Comparison of ENCODE assay signal across 24 cellular contexts in the genomic region with DNA sequence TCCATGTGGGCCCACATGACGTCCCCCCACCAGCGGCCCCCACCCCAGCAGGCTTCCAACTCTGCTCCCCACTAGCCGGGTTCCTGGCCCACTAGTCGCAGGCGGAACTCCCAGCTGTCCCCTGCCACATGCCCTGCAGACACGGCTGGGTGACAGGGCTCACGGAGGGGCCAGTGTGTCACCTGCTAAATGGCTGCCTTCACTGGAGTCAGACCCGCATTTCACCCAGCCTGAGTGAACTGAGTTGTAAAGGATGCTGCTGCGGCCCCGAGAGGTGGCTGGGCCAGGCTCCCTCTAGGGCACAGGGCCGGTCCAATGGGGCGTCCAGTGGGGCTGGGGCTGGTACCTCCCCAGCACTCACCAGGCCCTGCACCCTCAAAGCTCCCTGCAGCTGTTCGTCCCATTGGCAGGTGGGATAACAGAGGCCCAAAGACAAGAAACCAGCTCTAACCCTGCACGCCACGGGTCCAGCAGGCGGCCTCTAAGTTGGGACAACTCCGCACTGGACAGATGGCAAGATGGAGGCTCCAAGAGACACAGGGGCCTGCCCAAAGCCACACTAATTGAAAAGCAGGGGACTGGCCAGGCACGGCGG. TPM values are rescaled to one million over a fixed set of nuclear protein-coding genes. Genes with fewer than 3 reads are reported as not detected.
DNase-seq lines count a peak whose midpoint lies in the region; ATAC-seq and TF ChIP-seq lines count a peak whose summit lies in the region.
"Had no signal": no experiment of that assay in that cellular context is flagged by ENCODE, and none has a peak within 500 bp of the region (broad histone marks: within the 10 kb centered on the region; RNA-seq: fewer than 3 reads in every experiment).

No MANE protein-coding gene starts in this region.

- H3K9me3 ChIP-seq in BLaER1 (no peaks in the 10 kb centered on the region), DND-41 (ENCODE audit: insufficient read depth, low read length, severe bottlenecking) (no peaks in the 10 kb centered on the region), MM.1S (replicated peaks; ENCODE audit: insufficient read depth, low read length) (no peaks in the 10 kb centered on the region)
- H3K9me3 ChIP-seq: esophagus squamous epithelium, gastroesophageal sphincter, prostate gland, transverse colon had no signal

- H3K4me1 ChIP-seq in BLaER1 (peaks cover 70% of the 10 kb centered on the region), DND-41 (ENCODE audit: insufficient read depth, low read length) (peaks cover 35% of the 10 kb centered on the region), MM.1S (ENCODE audit: low read length) (peaks cover 7% of the 10 kb centered on the region; the same call in 1 of the 2 replicates)
- H3K4me1 ChIP-seq: prostate gland had no signal

- TF ChIP-seq CTCF in DND-41 (IDR thresholded peaks at IDR 0.05; ENCODE audit: borderline replicate concordance, extremely low read depth, low read length, poor library complexity, severe bottlenecking): no peak
- no peak for TF ChIP-seq CTCF in RWPE1 (conservative IDR thresholded peaks at IDR 0.05; ENCODE audit: low read depth)
- no peak for TF ChIP-seq CTCF in MM.1S (IDR thresholded peaks at IDR 0.05; ENCODE audit: low read length)

- H3K36me3 ChIP-seq in BLaER1 (peaks cover 49% of the 10 kb centered on the region), DND-41 (ENCODE audit: insufficient read depth, low read length) (peaks cover 51% of the 10 kb centered on the region), MM.1S (replicated peaks; ENCODE audit: insufficient read depth, low read length) (no peaks in the 10 kb centered on the region; the same call in 1 of the 2 replicates)
- H3K36me3 ChIP-seq: prostate gland, transverse colon had no signal

- DNase-seq in DND-41 (no peak), RWPE1 (ENCODE audit: low spot score) (no peak), myocyte (ENCODE audit: low read depth) (peak; percentile 21), RKO (ENCODE audit: low spot score) (no peak), MM.1S (no peak), nucleus accumbens (lab: John Stamatoyannopoulos, UW) (no peak)
- DNase-seq: activated CD4-positive, alpha-beta T cell treated with anti-CD3 and anti-CD28 coated beads, Interleukin-2, amount 50 U/mL, for 4 hours; activated naive CD4-positive, alpha-beta T cell treated with Interleukin-2 at 50 U/mL for 16 hours; activated T-cell treated with anti-CD3 and anti-CD28 coated beads for 4 hours; DMS79; effector CD8-positive, alpha-beta T cell; esophagus squamous epithelium; HFFc6; NCI-H1417 treated with DMSO at 0.1 percent for 48 hours; NCI-H524 treated with DMSO at 0.1 percent for 48 hours; OCI-M1; SIG-M5; stimulated activated CD4-positive, alpha-beta T cell treated with anti-CD3 and anti-CD28 coated beads, Interleukin-1b, Interleukin-23, amount 100 ng/mL, for 48 hours; transverse colon had no signal

- POLR2A ChIA-PET in RWPE1 (lab: Yijun Ruan, JAX; ENCODE audit: low non-redundant PET): interaction anchor here (0.6 kb wide), 1 partner anchor 88 kb away, joined by 6 read pairs; no protein-coding TSS in a partner anchor

- H3K9me2 ChIP-seq in MM.1S (replicated peaks; ENCODE audit: insufficient read depth, low read length): no peaks in the 10 kb centered on the region

- H2AFZ ChIP-seq in DND-41 (ENCODE audit: low read depth, low read length) (no peak overlapping the region), MM.1S (ENCODE audit: low read length) (no peak overlapping the region)

- H3K4me3 ChIP-seq in BLaER1 (no peak overlapping the region), DND-41 (ENCODE audit: low read depth in 1 of 2, low read length in 2 of 2) (no peak overlapping the region), MM.1S (ENCODE audit: low read length) (no peak overlapping the region)
- H3K4me3 ChIP-seq: esophagus squamous epithelium, gastroesophageal sphincter, prostate gland, transverse colon had no signal

- ATAC-seq in DND-41 (ENCODE audit: insufficient read depth, low read depth) (no peak), GM18868 (IDR thresholded peaks at IDR 0.05; ENCODE audit: unreplicated experiment) (no peak)
- ATAC-seq: gastroesophageal sphincter had no signal

- H3K27ac ChIP-seq in BLaER1 (peak overlapping the region; percentile 97; the same call in 1 of the 2 replicates), DND-41 (ENCODE audit: low read length) (no peak overlapping the region), RWPE1 (peak overlapping the region; percentile 83), MM.1S (ENCODE audit: low read length) (no peak overlapping the region)
- H3K27ac ChIP-seq: esophagus squamous epithelium, gastroesophageal sphincter, prostate gland, transverse colon, VCaP had no signal

- peak overlapping the region; percentile 96 for H3K4me2 ChIP-seq in BLaER1
- peak overlapping the region; percentile 33; the same call in 1 of the 2 replicates for H3K4me2 ChIP-seq in DND-41 (ENCODE audit: insufficient read depth, low read length)
- no peak overlapping the region for H3K4me2 ChIP-seq in MM.1S (ENCODE audit: low read depth, low read length)

- peaks cover 15% of the 10 kb centered on the region; the same call in 1 of the 2 replicates for H3F3A ChIP-seq in MM.1S (ENCODE audit: insufficient read depth, low read length)

- peaks cover 77% of the 10 kb centered on the region for H4K20me1 ChIP-seq in BLaER1
- peaks cover 70% of the 10 kb centered on the region for H4K20me1 ChIP-seq in DND-41 (ENCODE audit: insufficient read depth, low read length)
- peaks cover 20% of the 10 kb centered on the region for H4K20me1 ChIP-seq in MM.1S (ENCODE audit: insufficient read depth, low read length)

- no peaks in the 10 kb centered on the region for H3K27me3 ChIP-seq in BLaER1
- no peaks in the 10 kb centered on the region for H3K27me3 ChIP-seq in DND-41 (ENCODE audit: insufficient read depth, low read length, poor library complexity)
- no peaks in the 10 kb centered on the region for H3K27me3 ChIP-seq in MM.1S (replicated peaks; ENCODE audit: insufficient read depth, low read length)
- H3K27me3 ChIP-seq: esophagus squamous epithelium, gastroesophageal sphincter, transverse colon had no signal

- H3K9ac ChIP-seq in BLaER1 (peak overlapping the region; percentile 15; the same call in 1 of the 2 replicates), DND-41 (ENCODE audit: low read depth, low read length) (no peak overlapping the region), MM.1S (ENCODE audit: low read length) (no peak overlapping the region)

- CTCF ChIA-PET in RWPE1 (lab: Yijun Ruan, JAX): interaction anchor here (0.7 kb wide), 1 partner anchor 20 kb away, joined by 4 read pairs; no protein-coding TSS in a partner anchor

- peaks cover 89% of the 10 kb centered on the region for H3K79me2 ChIP-seq in DND-41 (ENCODE audit: insufficient read depth, low read length)
- peaks cover 85% of the 10 kb centered on the region for H3K79me2 ChIP-seq in MM.1S (ENCODE audit: low read length)

RNA-seq across cellular contexts. Expression of a gene that starts 3.2 kb away (rescaled TPM):
- 30.7 and 34.3 TPM in 2 replicates for total RNA-seq in myocyte
- polyA plus RNA-seq in myocyte (2012): 20.6 TPM

RNA-seq across cellular contexts. Expression of a gene that starts 22.4 kb away (rescaled TPM):
- 8.6 and 16.9 TPM in 2 replicates for total RNA-seq in myocyte
- 144 TPM for polyA plus RNA-seq in myocyte (2012)

RNA-seq across cellular contexts. Expression of a gene that starts 26.1 kb away (rescaled TPM):
- 69.4 and 73.7 TPM in 2 replicates for total RNA-seq in myocyte
- 121 TPM for polyA plus RNA-seq in myocyte (2012)

Comparison
In these comparisons a context has a peak if more than half of its experiments do, and no peak if none do; other contexts are left out.
1. H3K27ac ChIP-seq: peak in BLaER1 (single experiment) and RWPE1 (single experiment); none in DND-41 (single experiment) and MM.1S (single experiment).